Comparison of ENCODE assay signal across 1 cellular context in genomic region chr19:51573331-51573730, GRCh38.
TF ChIP-seq lines count a peak whose summit lies in the region.

No MANE protein-coding gene starts in this region.

TF ChIP-seq in IMR-90, 13 proteins besides CTCF, POLR2A, EP300 and RAD21 (continued from another document):
- no peak for TF ChIP-seq ELK1 (IDR thresholded peaks at IDR 0.05; ENCODE audit: borderline replicate concordance, low read depth, low read length)
- no peak for TF ChIP-seq RFX5 (IDR thresholded peaks at IDR 0.05; ENCODE audit: low read depth, low read length)
- no peak for TF ChIP-seq BHLHE40 (IDR thresholded peaks at IDR 0.05; ENCODE audit: low read depth, low read length)
- no peak for TF ChIP-seq MAZ (IDR thresholded peaks at IDR 0.05; ENCODE audit: borderline replicate concordance, low read depth, low read length)
- no peak for TF ChIP-seq MAFK (IDR thresholded peaks at IDR 0.05; ENCODE audit: low read depth, low read length)
